In genomic region chr12:27305673-27306504, GRCh38 we compare ENCODE assay signal across 8 cellular contexts. TPM values are rescaled to one million over a fixed set of nuclear protein-coding genes. Genes with fewer than 3 reads are reported as not detected.
DNase-seq lines count a peak whose midpoint lies in the region; ATAC-seq and TF ChIP-seq lines count a peak whose summit lies in the region.

No MANE protein-coding gene starts in this region.

- POLR2A ChIA-PET in SK-N-SH (lab: Yijun Ruan, JAX): interaction anchor here (1.1 to 1.3 kb wide), 2 partner anchors 10 to 284 kb away, joined by 3 read pairs; partner anchors contain the start of gene MED21

- peaks cover 5% of the 10 kb centered on the region for H3F3A ChIP-seq in SK-N-SH (replicated peaks; ENCODE audit: insufficient read depth)

- no peak overlapping the region for H3K4me3 Mint-ChIP-seq in Calu3 (ENCODE audit: low read depth, unreplicated experiment)

- peaks cover 0 to 4% of the 10 kb centered on the region in 2 experiments; a peak in 2 of 4 replicates for H3K4me1 ChIP-seq in SK-N-SH (ENCODE audit: control insufficient read depth in 1 of 2, insufficient read depth in 2 of 2, low read depth in 1 of 2, low read length in 1 of 2)
- H3K4me1 ChIP-seq in sigmoid colon: peaks cover 0 to 27% (median 23%) of the 10 kb centered on the region in 4 donors

- H3K9ac ChIP-seq in SK-N-SH: no peak overlapping the region

- H3K36me3 ChIP-seq in SK-N-SH (replicated peaks in 1 of 2; ENCODE audit: control insufficient read depth in 1 of 2, insufficient read depth in 2 of 2, low read length in 1 of 2) (peaks cover 20 to 43% of the 10 kb centered on the region in 2 experiments), sigmoid colon (peaks cover 0 to 49% (median 17%) of the 10 kb centered on the region in 4 donors)

- H3K27me3 Mint-ChIP-seq in Calu3 (ENCODE audit: unreplicated experiment): no peaks in the 10 kb centered on the region

- TF ChIP-seq CTCF in Calu3 (IDR thresholded peaks at IDR 0.05; ENCODE audit: unreplicated experiment) (peak; percentile 35), SK-N-SH (IDR thresholded peaks at IDR 0.05) (peak; percentile 74), sigmoid colon (IDR thresholded peaks at IDR 0.05) (peak; percentile 13 to 55 (median 25))

- no peaks in the 10 kb centered on the region for H3K9me3 Mint-ChIP-seq in Calu3 (ENCODE audit: low read depth, unreplicated experiment)

- peaks cover 9% of the 10 kb centered on the region for H3K4me1 Mint-ChIP-seq in Calu3 (ENCODE audit: low read depth, unreplicated experiment)

- H3K9me3 ChIP-seq in SK-N-SH (no peaks in the 10 kb centered on the region), sigmoid colon (no peaks in the 10 kb centered on the region)

- intact Hi-C loops in Calu3 (cut with micrococcal nuclease; ENCODE audit: unreplicated experiment) (loop anchor here (2.0 to 10.0 kb wide), 3 partner anchors 61 to 454 kb away; partner anchors contain the start of gene STK38L), sigmoid colon (cut with DNase I) (loop anchor here (5.0 kb wide), 3 partner anchors 164 to 369 kb away; partner anchors contain the start of genes FGFR1OP2, INTS13 and TM7SF3)

- WGBS in SK-N-SH (ENCODE audit: low lambda C conversion rate): 93% methylated on average over 1 of the region's 1 CpG
- 21 to 53% methylated on average over 1 of the region's 1 CpG for WGBS in sigmoid colon, 2 donors

- H3K27ac Mint-ChIP-seq in Calu3 (ENCODE audit: unreplicated experiment): no peak overlapping the region

- H2AFZ ChIP-seq in SK-N-SH (ENCODE audit: low read depth): no peak overlapping the region

- no peaks in the 10 kb centered on the region for H4K20me1 ChIP-seq in SK-N-SH (ENCODE audit: insufficient read depth)

- BruUV-seq in Calu3 (replicated peaks; lab: Mats Ljungman, UMichigan): no TSS peak

- no peaks in the 10 kb centered on the region for H3K79me2 ChIP-seq in SK-N-SH (ENCODE audit: insufficient read depth)

- H3K4me2 ChIP-seq in SK-N-SH: no peak overlapping the region

- no peak for TF ChIP-seq POLR2A in sigmoid colon (IDR thresholded peaks at IDR 0.05)

- H3K27ac ChIP-seq in SK-N-SH (ENCODE audit: low read depth in 2 of 2, low read length in 1 of 2) (peak overlapping the region in 1 of 2 experiments; percentile 31; a peak in 1 of 4 replicates), sigmoid colon (peak overlapping the region; percentile 53 to 73 (median 66))

- TF ChIP-seq EP300 in SK-N-SH (IDR thresholded peaks at IDR 0.05; ENCODE audit: borderline replicate concordance in 1 of 2, low read depth in 1 of 2, low read length in 1 of 2) (no peak), sigmoid colon (IDR thresholded peaks at IDR 0.05) (no peak)

- H3K4me3 ChIP-seq in SK-N-SH (ENCODE audit: low read depth in 2 of 2, low read length in 1 of 2) (no peak overlapping the region), sigmoid colon (no peak overlapping the region)

- CTCF ChIA-PET in Calu3 (lab: Charles Lee) (interaction anchor here (0.7 to 2.9 kb wide), 13 partner anchors 8 to 454 kb away, joined by 3 to 29 read pairs (median 4); partner anchors contain the start of genes FGFR1OP2, MED21, STK38L and TM7SF3), SK-N-SH (lab: Yijun Ruan, JAX) (interaction anchor here (0.6 to 8.3 kb wide), 57 partner anchors 9 to 838 kb away, joined by 3 to 108 read pairs (median 4); partner anchors contain the start of genes BMAL2, ITPR2, MED21 and STK38L)

- peak; percentile 65 for TF ChIP-seq RAD21 in SK-N-SH (IDR thresholded peaks at IDR 0.05; ENCODE audit: low read length)

- H3K27me3 ChIP-seq in SK-N-SH (ENCODE audit: insufficient read depth) (no peaks in the 10 kb centered on the region), sigmoid colon (no peaks in the 10 kb centered on the region)

- no peak for DNase-seq in Calu3
- peak; percentile 51 for DNase-seq in M059J (ENCODE audit: low read depth)
- peak; percentile 24 for DNase-seq in SK-N-SH
- peak; percentile 22 for DNase-seq in fibroblast of the conjunctiva (ENCODE audit: low read depth)
- no peak for DNase-seq in sigmoid colon
- no peak for DNase-seq in COLO668 (lab: John Stamatoyannopoulos, UW; ENCODE audit: unreplicated experiment)

- ATAC-seq in GM19324 (IDR thresholded peaks at IDR 0.05; ENCODE audit: low FRiP score, unreplicated experiment) (no peak), HG03159 (IDR thresholded peaks at IDR 0.05; ENCODE audit: unreplicated experiment) (no peak)

- H3K9me2 ChIP-seq in SK-N-SH: no peaks in the 10 kb centered on the region

- no peaks in the 10 kb centered on the region for H3K36me3 Mint-ChIP-seq in Calu3 (ENCODE audit: insufficient read depth, unreplicated experiment)

TF ChIP-seq in SK-N-SH, 30 proteins besides CTCF, POLR2A, EP300 and RAD21:
- no peak for TF ChIP-seq FOXJ3 (CRISPR knock-in tag; IDR thresholded peaks at IDR 0.05)
- TF ChIP-seq, protein P1, sequence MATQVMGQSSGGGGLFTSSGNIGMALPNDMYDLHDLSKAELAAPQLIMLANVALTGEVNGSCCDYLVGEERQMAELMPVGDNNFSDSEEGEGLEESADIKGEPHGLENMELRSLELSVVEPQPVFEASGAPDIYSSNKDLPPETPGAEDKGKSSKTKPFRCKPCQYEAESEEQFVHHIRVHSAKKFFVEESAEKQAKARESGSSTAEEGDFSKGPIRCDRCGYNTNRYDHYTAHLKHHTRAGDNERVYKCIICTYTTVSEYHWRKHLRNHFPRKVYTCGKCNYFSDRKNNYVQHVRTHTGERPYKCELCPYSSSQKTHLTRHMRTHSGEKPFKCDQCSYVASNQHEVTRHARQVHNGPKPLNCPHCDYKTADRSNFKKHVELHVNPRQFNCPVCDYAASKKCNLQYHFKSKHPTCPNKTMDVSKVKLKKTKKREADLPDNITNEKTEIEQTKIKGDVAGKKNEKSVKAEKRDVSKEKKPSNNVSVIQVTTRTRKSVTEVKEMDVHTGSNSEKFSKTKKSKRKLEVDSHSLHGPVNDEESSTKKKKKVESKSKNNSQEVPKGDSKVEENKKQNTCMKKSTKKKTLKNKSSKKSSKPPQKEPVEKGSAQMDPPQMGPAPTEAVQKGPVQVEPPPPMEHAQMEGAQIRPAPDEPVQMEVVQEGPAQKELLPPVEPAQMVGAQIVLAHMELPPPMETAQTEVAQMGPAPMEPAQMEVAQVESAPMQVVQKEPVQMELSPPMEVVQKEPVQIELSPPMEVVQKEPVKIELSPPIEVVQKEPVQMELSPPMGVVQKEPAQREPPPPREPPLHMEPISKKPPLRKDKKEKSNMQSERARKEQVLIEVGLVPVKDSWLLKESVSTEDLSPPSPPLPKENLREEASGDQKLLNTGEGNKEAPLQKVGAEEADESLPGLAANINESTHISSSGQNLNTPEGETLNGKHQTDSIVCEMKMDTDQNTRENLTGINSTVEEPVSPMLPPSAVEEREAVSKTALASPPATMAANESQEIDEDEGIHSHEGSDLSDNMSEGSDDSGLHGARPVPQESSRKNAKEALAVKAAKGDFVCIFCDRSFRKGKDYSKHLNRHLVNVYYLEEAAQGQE (IDR thresholded peaks at IDR 0.05; ENCODE audit: low read depth, low read length): no peak
- TF ChIP-seq, protein P2, sequence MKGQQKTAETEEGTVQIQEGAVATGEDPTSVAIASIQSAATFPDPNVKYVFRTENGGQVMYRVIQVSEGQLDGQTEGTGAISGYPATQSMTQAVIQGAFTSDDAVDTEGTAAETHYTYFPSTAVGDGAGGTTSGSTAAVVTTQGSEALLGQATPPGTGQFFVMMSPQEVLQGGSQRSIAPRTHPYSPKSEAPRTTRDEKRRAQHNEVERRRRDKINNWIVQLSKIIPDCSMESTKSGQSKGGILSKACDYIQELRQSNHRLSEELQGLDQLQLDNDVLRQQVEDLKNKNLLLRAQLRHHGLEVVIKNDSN (IDR thresholded peaks at IDR 0.05; ENCODE audit: borderline replicate concordance, low read depth): no peak

RNA-seq across cellular contexts. Expression of gene BMAL2, which starts 26.7 kb away (rescaled TPM):
- total RNA-seq in Calu3 (2022) (68.2 and 71.2 TPM in 2 replicates), sigmoid colon (1 to 10 TPM; 3.2 to 6.2 (median 3.9) TPM)
- 22.8 and 36.0 TPM in 2 replicates for total RNA-seq in M059J (2014; rRNA removed; shearing (Covaris generic))
- polyA plus RNA-seq in SK-N-SH (2012; rRNA removed) (6.4 and 7.2 TPM in 2 replicates), sigmoid colon (1 to 10 TPM; 2.4 to 4.8 (median 4.4) TPM)
- 10.0 and 11.4 TPM in 2 replicates for polyA plus RNA-seq in SK-N-SH (2012; cell fraction: cytosol; rRNA removed)
- polyA plus RNA-seq in SK-N-SH (2012; cell fraction: nucleus; rRNA removed): 2.3 and 4.7 TPM in 2 replicates

Comparison
In these comparisons a context has a peak if more than half of its experiments do, and no peak if none do; other contexts are left out.
1. DNase-seq: peak in M059J (single experiment), SK-N-SH (single experiment) and fibroblast of the conjunctiva (single experiment); none in Calu3 (single experiment), sigmoid colon (single experiment) and COLO668 (single experiment).
2. Peak in every context shown above with its lines, with median percentiles within 50 percentile points of each other: CTCF ChIP-seq.